21 cellular contexts compared by ENCODE assay signal in the genomic region with DNA sequence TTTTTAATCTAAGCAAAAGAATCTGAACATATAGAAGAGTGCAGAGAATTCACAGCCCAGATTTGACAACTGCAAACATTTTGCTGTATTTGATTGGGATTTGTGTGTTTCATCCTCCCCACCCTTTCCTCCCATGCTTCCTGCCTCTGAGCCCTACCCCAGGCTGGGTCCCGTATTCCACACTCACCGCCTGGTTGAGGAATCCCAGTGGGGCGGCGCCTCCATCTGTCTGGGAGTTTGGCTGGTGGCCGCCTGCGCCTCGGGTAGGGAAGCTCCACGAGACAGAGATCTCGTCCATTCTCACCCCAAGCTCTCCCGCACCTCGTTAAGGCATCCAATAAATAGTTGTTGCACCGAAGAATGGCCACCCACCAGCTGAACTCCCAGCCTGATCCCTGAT.
"Had no signal": no experiment of that assay in that cellular context is flagged by ENCODE, and none has a peak within 500 bp of the region (broad histone marks: within the 10 kb centered on the region; RNA-seq: fewer than 3 reads in every experiment).

No MANE protein-coding gene starts in this region.

- H3K27ac ChIP-seq: body of pancreas, cardiac muscle cell, esophagus muscularis mucosa, lower lobe of right lung, right lobe of liver, stomach, suprapubic skin had no signal

- H3K9me3 ChIP-seq: body of pancreas, esophagus muscularis mucosa, lower lobe of right lung, right lobe of liver, stomach, suprapubic skin, tibial nerve had no signal

- H3K36me3 ChIP-seq: cardiac muscle cell, esophagus muscularis mucosa, lower lobe of right lung, right lobe of liver, stomach, suprapubic skin, tibial nerve had no signal

- H3K4me3 ChIP-seq: body of pancreas, cardiac muscle cell, esophagus muscularis mucosa, lower lobe of right lung, right lobe of liver, stomach, suprapubic skin, tibial nerve had no signal

- ATAC-seq: activated CD8-positive, alpha-beta memory T cell treated with anti-CD3 and anti-CD28 coated beads, Interleukin-2, amount 10 ng/mL, durations not matched to agents 7 days and 5 days; activated CD8-positive, alpha-beta T cell treated with anti-CD3 and anti-CD28 coated beads for 36 hours; body of pancreas; effector memory CD8-positive, alpha-beta T cell; left colon; lower lobe of right lung; right lobe of liver; stimulated activated memory B cell treated with anti-CD40 and anti-IgM and Interleukin-4, amounts not matched to agents 10 μg/mL and 1 μg/mL and 100 μg/mL, for 72 hours had no signal

- H3K27me3 ChIP-seq: body of pancreas, right lobe of liver had no signal

- H3K4me1 ChIP-seq: body of pancreas, esophagus muscularis mucosa, lower lobe of right lung, right lobe of liver, stomach, suprapubic skin had no signal

- DNase-seq: activated CD4-positive, alpha-beta T cell treated with anti-CD3 and anti-CD28 coated beads for 4 hours; activated CD4-positive, CD25-positive, alpha-beta regulatory T cell; activated CD8-positive, alpha-beta memory T cell treated with anti-CD3 and anti-CD28 coated beads, Interleukin-2, amount 10 ng/mL, durations not matched to agents 7 days and 5 days; activated gamma-delta T cell treated with Interleukin-2 at 50 U/mL for 16 hours; activated T-cell treated with anti-CD3 and anti-CD28 coated beads, Interleukin-2, amount 50 U/mL, for 1 hour; body of pancreas; effector memory CD8-positive, alpha-beta T cell; left colon; lower lobe of right lung; naive B cell; occipital lobe; small intestine; stimulated activated CD4-positive, alpha-beta T cell treated with anti-CD3 and anti-CD28 coated beads, Interleukin-2, amount 100 ng/mL, for 24 hours; stomach had no signal
